Comparison of ENCODE assay signal across 26 cellular contexts in the genomic region with DNA sequence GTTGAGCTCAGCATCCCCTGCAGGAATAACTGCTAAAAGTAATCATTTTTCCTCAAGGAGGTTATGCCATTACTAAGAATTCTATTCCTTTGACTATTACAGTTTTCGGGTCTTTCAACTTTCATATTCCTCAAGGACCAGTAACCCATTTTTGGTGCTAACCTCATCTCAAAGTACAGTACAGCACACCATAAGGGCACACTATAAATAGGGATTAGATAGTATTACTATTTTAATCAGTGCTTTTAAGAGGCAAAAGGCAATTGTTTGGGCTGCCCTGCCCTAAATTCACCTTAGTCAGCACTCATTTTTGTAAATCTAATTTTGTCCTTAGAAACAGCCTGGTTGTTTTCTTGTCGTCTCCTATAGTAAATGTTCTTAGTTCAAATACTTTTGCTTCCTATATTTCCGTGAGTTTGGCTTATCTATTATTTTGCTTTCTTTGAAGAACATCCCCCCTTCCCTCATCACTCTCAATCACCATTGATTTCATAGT.
"Had no signal": no experiment of that assay in that cellular context is flagged by ENCODE, and none has a peak within 500 bp of the region (broad histone marks: within the 10 kb centered on the region; RNA-seq: fewer than 3 reads in every experiment).

No MANE protein-coding gene starts in this region.

- DNase-seq: activated B cell treated with CpG ODN at 0.5 μM for 24 hours; activated CD4-positive, alpha-beta T cell treated with anti-CD3 and anti-CD28 coated beads for 4 hours; activated CD4-positive, alpha-beta T cell treated with anti-CD3 and anti-CD28 coated beads, Interleukin-2, amount 50 U/mL, for 48 hours; activated effector memory CD4-positive, alpha-beta T cell treated with Interleukin-2 at 50 U/mL for 16 hours; activated naive CD4-positive, alpha-beta T cell treated with anti-CD3 and anti-CD28 coated beads for 36 hours; activated T-cell treated with anti-CD3 and anti-CD28 coated beads, Interleukin-2, amount 50 U/mL, for 72 hours; body of pancreas; dermis blood vessel endothelial cell; effector CD8-positive, alpha-beta T cell; erythroblast; foreskin fibroblast; immature natural killer cell; left lung; mammary epithelial cell; naive thymus-derived CD8-positive, alpha-beta T cell; retina; stomach; T1000; trophoblast cell; uterus had no signal

- H3K36me3 ChIP-seq: cardiac muscle cell, left lung, neural progenitor cell, stomach, suprapubic skin, uterus had no signal

- ATAC-seq: activated T-cell treated with anti-CD3 and anti-CD28 coated beads, Interleukin-2, amount 50 U/mL, for 72 hours; body of pancreas; left lung; naive thymus-derived CD8-positive, alpha-beta T cell; stimulated activated memory B cell treated with anti-CD40 and anti-IgM and Interleukin-4, amounts not matched to agents 10 μg/mL and 1 μg/mL and 100 μg/mL, for 72 hours had no signal

- H3K9me3 ChIP-seq: body of pancreas, left lung, stomach, suprapubic skin, uterus had no signal

- H3K4me1 ChIP-seq: body of pancreas, left lung, suprapubic skin, uterus had no signal

- H3K4me2 ChIP-seq: hepatocyte, neural progenitor cell had no signal

- H3K27ac ChIP-seq: body of pancreas, cardiac muscle cell, hepatocyte, left lung, neural progenitor cell, skin epidermis, stomach, suprapubic skin, uterus had no signal

- H3K4me3 ChIP-seq: body of pancreas, cardiac muscle cell, hepatocyte, left lung, neural progenitor cell, skin epidermis, stomach, suprapubic skin, uterus had no signal

- H3K27me3 ChIP-seq: body of pancreas, cardiac muscle cell, hepatocyte, left lung, neural progenitor cell, stomach, suprapubic skin, uterus had no signal
